ENCODE assay signal across 1 cellular context in the genomic region with DNA sequence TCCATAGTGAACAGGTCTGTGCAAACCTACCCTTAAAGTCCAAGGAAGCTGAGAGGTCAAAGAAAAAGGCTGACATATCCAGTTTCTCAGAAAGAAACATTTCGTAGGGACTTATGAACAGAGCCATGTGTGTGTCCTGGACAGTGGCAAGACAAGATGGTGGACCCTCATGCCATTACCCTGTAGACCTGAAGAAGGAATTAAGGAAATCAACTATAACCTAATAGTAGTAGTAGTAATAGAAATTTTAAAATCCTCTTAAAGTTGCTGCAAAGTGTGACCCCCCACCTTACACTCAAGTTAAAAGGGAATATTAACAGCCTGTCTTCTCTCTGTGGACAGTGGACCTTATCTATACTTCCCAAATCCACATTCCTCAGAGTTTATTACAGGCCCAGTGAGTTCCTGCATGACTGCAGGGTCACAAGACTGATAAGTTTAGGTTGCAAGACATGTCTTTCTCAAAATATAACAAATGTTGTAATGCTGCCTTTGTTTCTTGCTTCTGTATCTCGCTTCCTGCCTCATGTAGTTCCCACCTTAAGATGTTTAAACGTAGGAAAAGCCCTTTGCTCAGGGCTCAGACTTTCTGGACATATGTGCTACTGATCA.
TF ChIP-seq lines count a peak whose summit lies in the region.

No MANE protein-coding gene starts in this region.

TF ChIP-seq in K562, 482 proteins besides CTCF, POLR2A, EP300 and RAD21 (continued from another document and continues in another):
- TF ChIP-seq ZBTB40 (IDR thresholded peaks at IDR 0.05) = no peak
- TF ChIP-seq ZBTB40 (CRISPR knock-in tag; IDR thresholded peaks at IDR 0.05) = no peak
- TF ChIP-seq ELF4 (CRISPR knock-in tag; IDR thresholded peaks at IDR 0.05) = no peak
- no peak for TF ChIP-seq SP1 (CRISPR knock-in tag; IDR thresholded peaks at IDR 0.05)
- no peak for TF ChIP-seq BHLHE40 (IDR thresholded peaks at IDR 0.05; ENCODE audit: low read length)
- TF ChIP-seq, protein P1, sequence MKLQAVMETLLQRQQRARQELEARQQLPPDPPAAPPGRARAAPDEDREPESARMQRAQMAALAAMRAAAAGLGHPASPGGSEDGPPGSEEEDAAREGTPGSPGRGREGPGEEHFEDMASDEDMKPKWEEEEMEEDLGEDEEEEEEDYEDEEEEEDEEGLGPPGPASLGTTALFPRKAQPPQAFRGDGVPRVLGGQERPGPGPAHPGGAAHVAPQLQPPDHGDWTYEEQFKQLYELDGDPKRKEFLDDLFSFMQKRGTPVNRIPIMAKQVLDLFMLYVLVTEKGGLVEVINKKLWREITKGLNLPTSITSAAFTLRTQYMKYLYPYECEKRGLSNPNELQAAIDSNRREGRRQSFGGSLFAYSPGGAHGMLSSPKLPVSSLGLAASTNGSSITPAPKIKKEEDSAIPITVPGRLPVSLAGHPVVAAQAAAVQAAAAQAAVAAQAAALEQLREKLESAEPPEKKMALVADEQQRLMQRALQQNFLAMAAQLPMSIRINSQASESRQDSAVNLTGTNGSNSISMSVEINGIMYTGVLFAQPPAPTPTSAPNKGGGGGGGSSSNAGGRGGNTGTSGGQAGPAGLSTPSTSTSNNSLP (IDR thresholded peaks at IDR 0.05; ENCODE audit: borderline replicate concordance, low read depth, low read length) = no peak
- TF ChIP-seq RNF2 (IDR thresholded peaks at IDR 0.05) = no peak
- TF ChIP-seq, protein P2, sequence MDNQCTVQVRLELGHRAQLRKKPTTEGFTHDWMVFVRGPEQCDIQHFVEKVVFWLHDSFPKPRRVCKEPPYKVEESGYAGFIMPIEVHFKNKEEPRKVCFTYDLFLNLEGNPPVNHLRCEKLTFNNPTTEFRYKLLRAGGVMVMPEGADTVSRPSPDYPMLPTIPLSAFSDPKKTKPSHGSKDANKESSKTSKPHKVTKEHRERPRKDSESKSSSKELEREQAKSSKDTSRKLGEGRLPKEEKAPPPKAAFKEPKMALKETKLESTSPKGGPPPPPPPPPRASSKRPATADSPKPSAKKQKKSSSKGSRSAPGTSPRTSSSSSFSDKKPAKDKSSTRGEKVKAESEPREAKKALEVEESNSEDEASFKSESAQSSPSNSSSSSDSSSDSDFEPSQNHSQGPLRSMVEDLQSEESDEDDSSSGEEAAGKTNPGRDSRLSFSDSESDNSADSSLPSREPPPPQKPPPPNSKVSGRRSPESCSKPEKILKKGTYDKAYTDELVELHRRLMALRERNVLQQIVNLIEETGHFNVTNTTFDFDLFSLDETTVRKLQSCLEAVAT (IDR thresholded peaks at IDR 0.05) = no peak
- TF ChIP-seq ASH1L (IDR thresholded peaks at IDR 0.05; ENCODE audit: borderline replicate concordance, low read depth, partially characterized antibody) = no peak
- no peak for TF ChIP-seq MCM3 (IDR thresholded peaks at IDR 0.05)
- TF ChIP-seq SIN3B (IDR thresholded peaks at IDR 0.05; ENCODE audit: low read depth) = no peak
- no peak for TF ChIP-seq FOXA1 (IDR thresholded peaks at IDR 0.05; ENCODE audit: borderline replicate concordance)
- no peak for TF ChIP-seq CLOCK (CRISPR knock-in tag; IDR thresholded peaks at IDR 0.05; ENCODE audit: borderline replicate concordance)
- TF ChIP-seq, protein P3, sequence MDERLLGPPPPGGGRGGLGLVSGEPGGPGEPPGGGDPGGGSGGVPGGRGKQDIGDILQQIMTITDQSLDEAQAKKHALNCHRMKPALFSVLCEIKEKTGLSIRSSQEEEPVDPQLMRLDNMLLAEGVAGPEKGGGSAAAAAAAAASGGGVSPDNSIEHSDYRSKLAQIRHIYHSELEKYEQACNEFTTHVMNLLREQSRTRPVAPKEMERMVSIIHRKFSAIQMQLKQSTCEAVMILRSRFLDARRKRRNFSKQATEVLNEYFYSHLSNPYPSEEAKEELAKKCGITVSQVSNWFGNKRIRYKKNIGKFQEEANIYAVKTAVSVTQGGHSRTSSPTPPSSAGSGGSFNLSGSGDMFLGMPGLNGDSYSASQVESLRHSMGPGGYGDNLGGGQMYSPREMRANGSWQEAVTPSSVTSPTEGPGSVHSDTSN (CRISPR knock-in tag; IDR thresholded peaks at IDR 0.05; ENCODE audit: low read depth) = no peak
- TF ChIP-seq, protein P3 (tag; conservative IDR thresholded peaks at IDR 0.05; ENCODE audit: low read depth) = 0 out of 2 replicates have a peak, but pooled peaks have one; percentile 22
- TF ChIP-seq KLF6 (CRISPR knock-in tag; IDR thresholded peaks at IDR 0.05; ENCODE audit: borderline replicate concordance) = no peak; the same call in 1 of the 2 replicates
- TF ChIP-seq, protein P4, sequence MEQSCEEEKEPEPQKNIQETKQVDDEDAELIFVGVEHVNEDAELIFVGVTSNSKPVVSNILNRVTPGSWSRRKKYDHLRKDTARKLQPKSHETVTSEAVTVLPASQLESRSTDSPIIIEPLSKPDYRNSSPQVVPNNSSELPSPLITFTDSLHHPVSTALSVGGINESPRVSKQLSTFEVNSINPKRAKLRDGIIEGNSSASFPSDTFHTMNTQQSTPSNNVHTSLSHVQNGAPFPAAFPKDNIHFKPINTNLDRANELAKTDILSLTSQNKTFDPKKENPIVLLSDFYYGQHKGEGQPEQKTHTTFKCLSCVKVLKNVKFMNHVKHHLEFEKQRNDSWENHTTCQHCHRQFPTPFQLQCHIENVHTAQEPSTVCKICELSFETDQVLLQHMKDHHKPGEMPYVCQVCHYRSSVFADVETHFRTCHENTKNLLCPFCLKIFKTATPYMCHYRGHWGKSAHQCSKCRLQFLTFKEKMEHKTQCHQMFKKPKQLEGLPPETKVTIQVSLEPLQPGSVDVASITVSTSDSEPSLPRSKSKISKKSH (CRISPR knock-in tag; IDR thresholded peaks at IDR 0.05) = no peak
- TF ChIP-seq ZNF354B (CRISPR knock-in tag; IDR thresholded peaks at IDR 0.05) = peak; percentile 40; the same call in 1 of the 2 replicates
- TF ChIP-seq ZBTB17 (CRISPR knock-in tag; IDR thresholded peaks at IDR 0.05) = 0 out of 2 replicates have a peak, but pooled peaks have one; percentile 30
- TF ChIP-seq IRF2 (CRISPR knock-in tag; IDR thresholded peaks at IDR 0.05) = no peak
- TF ChIP-seq CAMTA2 (CRISPR knock-in tag; conservative IDR thresholded peaks at IDR 0.05) = no peak
- TF ChIP-seq ZNF133 (CRISPR knock-in tag; IDR thresholded peaks at IDR 0.05) = no peak
- TF ChIP-seq BRD4 (IDR thresholded peaks at IDR 0.05) = no peak
